8 cellular contexts compared by ENCODE assay signal in the genomic region with DNA sequence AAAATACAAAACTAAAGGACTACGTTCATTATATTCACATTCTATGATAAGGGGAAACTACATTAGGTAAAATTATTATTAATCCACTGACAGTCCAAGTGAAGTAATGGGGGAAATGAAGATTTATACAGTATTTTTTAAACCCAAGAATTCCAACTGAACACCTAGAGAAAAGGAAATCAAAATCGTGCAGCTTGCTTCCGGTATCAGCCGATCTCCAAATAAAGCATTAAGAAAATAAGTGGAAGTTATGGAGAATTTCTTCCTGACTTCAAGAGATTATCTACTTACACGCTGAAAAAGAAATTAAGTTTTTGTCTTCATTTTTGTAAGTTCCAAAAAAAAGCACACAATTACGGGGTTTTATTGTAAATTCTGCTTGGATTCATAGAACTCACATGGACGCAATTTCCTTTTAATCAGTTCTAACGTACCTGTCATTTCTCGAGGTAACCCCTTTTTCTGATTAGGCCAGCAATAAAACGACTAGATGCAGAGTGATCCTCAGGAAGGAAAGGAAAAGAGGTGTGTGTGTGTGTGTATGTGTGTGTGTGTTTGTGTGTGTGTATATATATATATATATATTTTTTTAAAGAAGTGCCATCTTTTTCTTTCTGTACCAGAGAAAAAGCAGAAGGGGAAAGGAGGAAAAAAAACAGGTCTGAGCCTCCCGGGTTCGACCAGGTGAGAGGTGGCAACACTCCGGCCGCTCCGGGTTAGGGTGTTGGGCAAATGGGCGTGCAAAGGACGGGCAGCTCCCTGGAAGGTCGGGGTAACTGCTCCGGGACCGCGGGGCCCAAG. TPM values are rescaled to one million over a fixed set of nuclear protein-coding genes. Genes with fewer than 3 reads are reported as not detected.
DNase-seq lines count a peak whose midpoint lies in the region; ATAC-seq, FAIRE-seq and TF ChIP-seq lines count a peak whose summit lies in the region.

No MANE protein-coding gene starts in this region.

- POLR2A ChIA-PET in activated CD8-positive, alpha-beta T cell treated with anti-CD3 and anti-CD28 coated beads, Interleukin-2, amount 10 ng/mL, durations not matched to agents 7 days and 5 days (lab: Charles Lee), result interaction anchor here (0.7 kb wide), 1 partner anchor 34 kb away, joined by 3 read pairs; no protein-coding TSS in a partner anchor

- H3K36me3 Mint-ChIP-seq in activated CD8-positive, alpha-beta T cell treated with anti-CD3 and anti-CD28 coated beads, Interleukin-2, amount 10 ng/mL, durations not matched to agents 7 days and 5 days (ENCODE audit: low read depth), result peaks cover 9% of the 10 kb centered on the region

- H3K4me3 ChIP-seq in AG09309 (ENCODE audit: control insufficient read depth, low read depth, low read length) (peak overlapping the region; percentile 95), GM23248 (peak overlapping the region; percentile 82), iPS-11a (ENCODE audit: low read depth, low read length) (peak overlapping the region; percentile 77), small intestine (ENCODE audit: low read depth in 1 of 2, low read length in 2 of 2) (peak overlapping the region; percentile 64 to 97)

- in situ Hi-C loops in GM23248 (cut with MboI), result no loop called here

- no peaks in the 10 kb centered on the region for H3K27me3 ChIP-seq in GM23248 (replicated peaks; ENCODE audit: insufficient read depth)
- no peaks in the 10 kb centered on the region for H3K27me3 ChIP-seq in small intestine (ENCODE audit: control insufficient read depth in 2 of 2, insufficient read depth in 2 of 2, low read length in 2 of 2)

- peak overlapping the region; percentile 90 for H3K4me2 ChIP-seq in GM23248 (ENCODE audit: unreplicated experiment)

- 1 to 2% methylated on average over 21 of the region's 21 CpGs for WGBS in GM23248 (ENCODE audit: low coverage in 1 of 2, low lambda C conversion rate in 2 of 2, missing lambda C conversion rate in 2 of 2), 2 experiments
- 0 to 2% (median 1%) methylated on average over 17 to 21 of the region's 21 CpGs for WGBS in small intestine, 3 donors

- CTCF ChIA-PET in activated CD8-positive, alpha-beta T cell treated with anti-CD3 and anti-CD28 coated beads, Interleukin-2, amount 10 ng/mL, durations not matched to agents 7 days and 5 days (lab: Charles Lee), result no interaction called here

- H3K27me3 Mint-ChIP-seq in activated CD8-positive, alpha-beta T cell treated with anti-CD3 and anti-CD28 coated beads, Interleukin-2, amount 10 ng/mL, durations not matched to agents 7 days and 5 days (ENCODE audit: low read depth), result no peaks in the 10 kb centered on the region

- peak; percentile 15 for FAIRE-seq in small intestine (lab: Jason Lieb, UNC)

- DNase-seq in AG09309 (ENCODE audit: low read depth), result no peak
- peak; percentile 40 for DNase-seq in GM23248
- DNase-seq in activated CD8-positive, alpha-beta T cell treated with anti-CD3 and anti-CD28 coated beads, Interleukin-2, amount 10 ng/mL, durations not matched to agents 7 days and 5 days, result no peak
- DNase-seq in small intestine, result peak; percentile 36
- DNase-seq in NCI-H1417 (lab: John Stamatoyannopoulos, UW), result no peak

- H3K9me3 Mint-ChIP-seq in activated CD8-positive, alpha-beta T cell treated with anti-CD3 and anti-CD28 coated beads, Interleukin-2, amount 10 ng/mL, durations not matched to agents 7 days and 5 days (ENCODE audit: insufficient read depth), result no peaks in the 10 kb centered on the region

- no peak for ATAC-seq in activated CD8-positive, alpha-beta T cell treated with anti-CD3 and anti-CD28 coated beads, Interleukin-2, amount 10 ng/mL, durations not matched to agents 7 days and 5 days
- no peak for ATAC-seq in HG03457 (IDR thresholded peaks at IDR 0.05; ENCODE audit: unreplicated experiment)
- ATAC-seq in HG03025 (IDR thresholded peaks at IDR 0.05; ENCODE audit: low FRiP score, unreplicated experiment), result no peak

- H3K36me3 ChIP-seq in GM23248 (ENCODE audit: low read depth) (no peaks in the 10 kb centered on the region), small intestine (ENCODE audit: control insufficient read depth in 2 of 2, insufficient read depth in 2 of 2, low read length in 2 of 2) (no peaks in the 10 kb centered on the region)

- H3K9me3 ChIP-seq in GM23248 (ENCODE audit: low read depth) (no peaks in the 10 kb centered on the region), small intestine (ENCODE audit: control insufficient read depth, low read depth) (no peaks in the 10 kb centered on the region)

- no peaks in the 10 kb centered on the region; the same call in 1 of the 2 replicates for H3F3A ChIP-seq in GM23248 (ENCODE audit: insufficient read depth)

- no peak for TF ChIP-seq CTCF in AG09309 (IDR thresholded peaks at IDR 0.05; ENCODE audit: control insufficient read depth, insufficient read depth, low read depth, low read length, missing control alignments)

- peaks cover 55% of the 10 kb centered on the region for H3K79me2 ChIP-seq in GM23248 (ENCODE audit: insufficient read depth)

- H3K27ac ChIP-seq in GM23248 (peak overlapping the region; percentile 63), small intestine (ENCODE audit: low read depth in 1 of 2, low read length in 1 of 2) (peak overlapping the region; percentile 94 to 96)

- peaks cover 37% of the 10 kb centered on the region for H3K4me1 Mint-ChIP-seq in activated CD8-positive, alpha-beta T cell treated with anti-CD3 and anti-CD28 coated beads, Interleukin-2, amount 10 ng/mL, durations not matched to agents 7 days and 5 days (ENCODE audit: low read depth)

- H3K4me1 ChIP-seq in GM23248 (ENCODE audit: insufficient read depth) (peaks cover 14% of the 10 kb centered on the region), small intestine (ENCODE audit: control insufficient read depth in 2 of 2, insufficient read depth in 1 of 2, low read depth in 1 of 2, low read length in 1 of 2) (peaks cover 0 to 3% of the 10 kb centered on the region in 2 donors)

- H3K9ac ChIP-seq in GM23248, result peak overlapping the region; percentile 87

- H2AFZ ChIP-seq in GM23248, result peak overlapping the region; percentile 70

- H4K20me1 ChIP-seq in GM23248 (ENCODE audit: insufficient read depth), result no peaks in the 10 kb centered on the region

- peak overlapping the region; percentile 91 for H3K4me3 Mint-ChIP-seq in activated CD8-positive, alpha-beta T cell treated with anti-CD3 and anti-CD28 coated beads, Interleukin-2, amount 10 ng/mL, durations not matched to agents 7 days and 5 days

- no peaks in the 10 kb centered on the region for H3K9me2 ChIP-seq in GM23248 (ENCODE audit: insufficient read depth)

- peak overlapping the region; percentile 94 for H3K27ac Mint-ChIP-seq in activated CD8-positive, alpha-beta T cell treated with anti-CD3 and anti-CD28 coated beads, Interleukin-2, amount 10 ng/mL, durations not matched to agents 7 days and 5 days

RNA-seq across cellular contexts. Expression of a gene that starts 1.1 kb away (rescaled TPM):
- 17.4 and 23.6 TPM in 2 replicates for total RNA-seq in GM23248 (2014; rRNA removed; shearing (Covaris generic))
- polyA plus RNA-seq in GM23248 (2016; fragmentation: Nextera tagmentation; extraction: Ambion mirVana) (3.4 and 4.1 TPM in 2 replicates), small intestine (10 to 100 TPM in 1 of 3 donors, 1 to 10 TPM in 2; 7.6 to 10.8 (median 9.4) TPM)
- total RNA-seq in activated CD8-positive, alpha-beta T cell treated with anti-CD3 and anti-CD28 coated beads, Interleukin-2, amount 10 ng/mL, durations not matched to agents 7 days and 5 days, result 10 to 100 TPM; 37.8 to 42.1 TPM

Comparison
In these comparisons a context has a peak if more than half of its experiments do, and no peak if none do; other contexts are left out.
1. DNase-seq: peak in GM23248 (single experiment) and small intestine (single experiment); none in AG09309 (single experiment), activated CD8-positive, alpha-beta T cell treated with anti-CD3 and anti-CD28 coated beads, Interleukin-2, amount 10 ng/mL, durations not matched to agents 7 days and 5 days (single experiment) and NCI-H1417 (0 of 3).
2. Peak in every context shown above with its lines, with median percentiles within 50 percentile points of each other: H3K4me3 ChIP-seq.